13 cellular contexts compared by ENCODE assay signal in genomic region chr2:38439226-38439612, GRCh38.
DNase-seq lines count a peak whose midpoint lies in the region; ATAC-seq and TF ChIP-seq lines count a peak whose summit lies in the region.
"Had no signal": no experiment of that assay in that cellular context is flagged by ENCODE, and none has a peak within 500 bp of the region (broad histone marks: within the 10 kb centered on the region; RNA-seq: fewer than 3 reads in every experiment).

No MANE protein-coding gene starts in this region.

- H3K27ac Mint-ChIP-seq in activated CD8-positive, alpha-beta T cell treated with anti-CD3 and anti-CD28 coated beads for 36 hours = no peak overlapping the region
- no peak overlapping the region for H3K27ac Mint-ChIP-seq in activated CD8-positive, alpha-beta T cell treated with anti-CD3 and anti-CD28 coated beads, Interleukin-2, amount 10 ng/mL, durations not matched to agents 7 days and 5 days
- H3K27ac Mint-ChIP-seq in activated naive CD8-positive, alpha-beta T cell treated with anti-CD3 and anti-CD28 coated beads for 36 hours = peak overlapping the region; percentile 76
- H3K27ac Mint-ChIP-seq: activated CD4-positive, alpha-beta memory T cell treated with anti-CD3 and anti-CD28 coated beads, Interleukin-2, amount 10 ng/mL, durations not matched to agents 7 days and 5 days; activated naive CD8-positive, alpha-beta T cell treated with anti-CD3 and anti-CD28 coated beads, Interleukin-2, amount 10 ng/mL, durations not matched to agents 7 days and 5 days had no signal

- H3K4me1 ChIP-seq in stomach smooth muscle (ENCODE audit: control insufficient read depth, insufficient read depth, low read length) = peaks cover 34% of the 10 kb centered on the region

- peak overlapping the region; percentile 32 for H3K27ac ChIP-seq in stomach smooth muscle (ENCODE audit: low read length)

- no peaks in the 10 kb centered on the region for H3K36me3 ChIP-seq in stomach smooth muscle (ENCODE audit: control insufficient read depth in 2 of 2, insufficient read depth in 2 of 2, low read length in 2 of 2)

- H3K9me3 ChIP-seq in stomach smooth muscle (ENCODE audit: control insufficient read depth in 2 of 2, low read length in 2 of 2) = no peaks in the 10 kb centered on the region

- H3K4me3 Mint-ChIP-seq in activated CD8-positive, alpha-beta T cell treated with anti-CD3 and anti-CD28 coated beads for 36 hours = no peak overlapping the region
- no peak overlapping the region for H3K4me3 Mint-ChIP-seq in activated CD8-positive, alpha-beta T cell treated with anti-CD3 and anti-CD28 coated beads, Interleukin-2, amount 10 ng/mL, durations not matched to agents 7 days and 5 days
- no peak overlapping the region for H3K4me3 Mint-ChIP-seq in activated naive CD8-positive, alpha-beta T cell treated with anti-CD3 and anti-CD28 coated beads for 36 hours
- H3K4me3 Mint-ChIP-seq: activated CD4-positive, alpha-beta memory T cell treated with anti-CD3 and anti-CD28 coated beads, Interleukin-2, amount 10 ng/mL, durations not matched to agents 7 days and 5 days; activated naive CD8-positive, alpha-beta T cell treated with anti-CD3 and anti-CD28 coated beads, Interleukin-2, amount 10 ng/mL, durations not matched to agents 7 days and 5 days had no signal

- peak; percentile 47 for ATAC-seq in activated CD8-positive, alpha-beta T cell treated with anti-CD3 and anti-CD28 coated beads for 36 hours
- no peak for ATAC-seq in activated CD8-positive, alpha-beta T cell treated with anti-CD3 and anti-CD28 coated beads, Interleukin-2, amount 10 ng/mL, durations not matched to agents 7 days and 5 days
- peak; percentile 13 for ATAC-seq in HG02884 (IDR thresholded peaks at IDR 0.05; ENCODE audit: unreplicated experiment)
- ATAC-seq in activated CD4-positive, CD25-positive, alpha-beta regulatory T cell treated with anti-CD3 and anti-CD28 coated beads, Interleukin-2, amount 50 U/mL, for 24 hours = no peak

- POLR2A ChIA-PET in activated CD8-positive, alpha-beta T cell treated with anti-CD3 and anti-CD28 coated beads for 36 hours (lab: Charles Lee) = no interaction called here
- POLR2A ChIA-PET in activated CD8-positive, alpha-beta T cell treated with anti-CD3 and anti-CD28 coated beads, Interleukin-2, amount 10 ng/mL, durations not matched to agents 7 days and 5 days (lab: Charles Lee) = no interaction called here

- H3K9ac ChIP-seq in stomach smooth muscle (ENCODE audit: low read length in 2 of 2) = no peak overlapping the region

- H3K4me3 ChIP-seq in stomach smooth muscle (ENCODE audit: low read length in 2 of 2) = no peak overlapping the region
- H3K4me3 ChIP-seq: lung had no signal

- no peaks in the 10 kb centered on the region for H3K36me3 Mint-ChIP-seq in activated CD8-positive, alpha-beta T cell treated with anti-CD3 and anti-CD28 coated beads for 36 hours (ENCODE audit: low read depth)
- no peaks in the 10 kb centered on the region for H3K36me3 Mint-ChIP-seq in activated CD8-positive, alpha-beta T cell treated with anti-CD3 and anti-CD28 coated beads, Interleukin-2, amount 10 ng/mL, durations not matched to agents 7 days and 5 days (ENCODE audit: low read depth)
- no peaks in the 10 kb centered on the region for H3K36me3 Mint-ChIP-seq in activated naive CD8-positive, alpha-beta T cell treated with anti-CD3 and anti-CD28 coated beads for 36 hours
- H3K36me3 Mint-ChIP-seq: activated naive CD8-positive, alpha-beta T cell treated with anti-CD3 and anti-CD28 coated beads, Interleukin-2, amount 10 ng/mL, durations not matched to agents 7 days and 5 days had no signal

- intact Hi-C loops in activated CD8-positive, alpha-beta T cell treated with anti-CD3 and anti-CD28 coated beads for 36 hours (cut with micrococcal nuclease) = no loop called here
- intact Hi-C loops in head of caudate nucleus (cut with DNase I) = no loop called here

- CTCF ChIA-PET in activated CD8-positive, alpha-beta T cell treated with anti-CD3 and anti-CD28 coated beads for 36 hours (lab: Charles Lee) = interaction anchor here (0.9 to 1.6 kb wide), 2 partner anchors 10 to 69 kb away, joined by 4 to 6 read pairs; no protein-coding TSS in a partner anchor
- CTCF ChIA-PET in activated CD8-positive, alpha-beta T cell treated with anti-CD3 and anti-CD28 coated beads, Interleukin-2, amount 10 ng/mL, durations not matched to agents 7 days and 5 days (lab: Charles Lee) = interaction anchor here (1.1 kb wide), 1 partner anchor 124 kb away, joined by 3 read pairs; no protein-coding TSS in a partner anchor

- TF ChIP-seq CTCF in activated CD8-positive, alpha-beta T cell treated with anti-CD3 and anti-CD28 coated beads for 36 hours (IDR thresholded peaks at IDR 0.05) = no peak

- peak; percentile 13 for DNase-seq in activated CD8-positive, alpha-beta T cell treated with anti-CD3 and anti-CD28 coated beads for 36 hours
- no peak for DNase-seq in activated CD8-positive, alpha-beta T cell treated with anti-CD3 and anti-CD28 coated beads, Interleukin-2, amount 10 ng/mL, durations not matched to agents 7 days and 5 days
- DNase-seq in activated naive CD8-positive, alpha-beta T cell treated with anti-CD3 and anti-CD28 coated beads for 36 hours = no peak
- DNase-seq in head of caudate nucleus (no peak), COR-L47 (lab: John Stamatoyannopoulos, UW) (no peak)
- DNase-seq: activated CD4-positive, alpha-beta memory T cell treated with anti-CD3 and anti-CD28 coated beads, Interleukin-2, amount 10 ng/mL, durations not matched to agents 7 days and 5 days; activated naive CD8-positive, alpha-beta T cell treated with anti-CD3 and anti-CD28 coated beads, Interleukin-2, amount 10 ng/mL, durations not matched to agents 7 days and 5 days; NCI-H1694; stimulated activated CD4-positive, alpha-beta T cell treated with anti-CD3 and anti-CD28 coated beads, Interleukin-4, amount 100 ng/mL, for 1 hour had no signal

- no peaks in the 10 kb centered on the region for H3K27me3 ChIP-seq in stomach smooth muscle (ENCODE audit: control insufficient read depth in 1 of 2, insufficient read depth in 2 of 2, low read length in 2 of 2)

- peaks cover 10% of the 10 kb centered on the region for H3K4me1 Mint-ChIP-seq in activated CD8-positive, alpha-beta T cell treated with anti-CD3 and anti-CD28 coated beads for 36 hours (ENCODE audit: low read depth)
- peaks cover 8% of the 10 kb centered on the region for H3K4me1 Mint-ChIP-seq in activated CD8-positive, alpha-beta T cell treated with anti-CD3 and anti-CD28 coated beads, Interleukin-2, amount 10 ng/mL, durations not matched to agents 7 days and 5 days (ENCODE audit: low read depth)
- H3K4me1 Mint-ChIP-seq in activated naive CD8-positive, alpha-beta T cell treated with anti-CD3 and anti-CD28 coated beads for 36 hours = peaks cover 11% of the 10 kb centered on the region

- H3K9me3 Mint-ChIP-seq in activated CD8-positive, alpha-beta T cell treated with anti-CD3 and anti-CD28 coated beads for 36 hours = no peaks in the 10 kb centered on the region
- H3K9me3 Mint-ChIP-seq in activated CD8-positive, alpha-beta T cell treated with anti-CD3 and anti-CD28 coated beads, Interleukin-2, amount 10 ng/mL, durations not matched to agents 7 days and 5 days (ENCODE audit: insufficient read depth) = no peaks in the 10 kb centered on the region
- no peaks in the 10 kb centered on the region for H3K9me3 Mint-ChIP-seq in activated naive CD8-positive, alpha-beta T cell treated with anti-CD3 and anti-CD28 coated beads for 36 hours
- H3K9me3 Mint-ChIP-seq: activated CD4-positive, alpha-beta memory T cell treated with anti-CD3 and anti-CD28 coated beads, Interleukin-2, amount 10 ng/mL, durations not matched to agents 7 days and 5 days; activated naive CD8-positive, alpha-beta T cell treated with anti-CD3 and anti-CD28 coated beads, Interleukin-2, amount 10 ng/mL, durations not matched to agents 7 days and 5 days had no signal

- peaks cover 7% of the 10 kb centered on the region for H3K27me3 Mint-ChIP-seq in activated CD8-positive, alpha-beta T cell treated with anti-CD3 and anti-CD28 coated beads for 36 hours
- H3K27me3 Mint-ChIP-seq in activated CD8-positive, alpha-beta T cell treated with anti-CD3 and anti-CD28 coated beads, Interleukin-2, amount 10 ng/mL, durations not matched to agents 7 days and 5 days (ENCODE audit: low read depth) = peaks cover 14% of the 10 kb centered on the region
- peaks cover 27% of the 10 kb centered on the region for H3K27me3 Mint-ChIP-seq in activated naive CD8-positive, alpha-beta T cell treated with anti-CD3 and anti-CD28 coated beads for 36 hours

Comparison
In these comparisons a context has a peak if more than half of its experiments do, and no peak if none do; other contexts are left out.
1. ATAC-seq: peak in activated CD8-positive, alpha-beta T cell treated with anti-CD3 and anti-CD28 coated beads for 36 hours (single experiment) and HG02884 (single experiment); none in activated CD8-positive, alpha-beta T cell treated with anti-CD3 and anti-CD28 coated beads, Interleukin-2, amount 10 ng/mL, durations not matched to agents 7 days and 5 days (single experiment) and activated CD4-positive, CD25-positive, alpha-beta regulatory T cell treated with anti-CD3 and anti-CD28 coated beads, Interleukin-2, amount 50 U/mL, for 24 hours (0 of 2).